7 cellular contexts compared by ENCODE assay signal in genomic region chr21:45885930-45886601, GRCh38.
A peak's percentile ranks its signal among the peaks of the same experiment; 100 is the strongest.
DNase-seq lines count a peak whose midpoint lies in the region; ATAC-seq, FAIRE-seq and TF ChIP-seq lines count a peak whose summit lies in the region.
"Not testable (repeated sequence)": the region's sequence is repeated elsewhere in the genome, so short reads cannot be mapped to it uniquely, and the experiment has no call there.

No MANE protein-coding gene starts in this region.

- CTCF ChIA-PET in GM12878 (lab: Yijun Ruan, JAX) = not testable (repeated sequence)

- not testable (repeated sequence) for BruUV-seq in GM12878 (replicated peaks; lab: Mats Ljungman, UMichigan)

- not testable (repeated sequence) for H2AFZ ChIP-seq in GM12878 (ENCODE audit: control insufficient read depth, low read depth, low read length)

- H3K9ac ChIP-seq in GM12878 (ENCODE audit: control insufficient read depth, insufficient read depth, low read length) = not testable (repeated sequence)

- H3K27me3 Mint-ChIP-seq in activated T-cell treated with anti-CD3 and anti-CD28 coated beads, Interleukin-2, amount 50 U/mL, for 4 hours (ENCODE audit: low read depth) = not testable (repeated sequence)

- H3K36me3 Mint-ChIP-seq in activated T-cell treated with anti-CD3 and anti-CD28 coated beads, Interleukin-2, amount 50 U/mL, for 4 hours (ENCODE audit: insufficient read depth) = not testable (repeated sequence)

- DNase-seq in GM12865 (ENCODE audit: low read depth) (peak; percentile 25), NOMO-1 treated with DMSO at 0.1 percent for 48 hours (lab: John Stamatoyannopoulos, UW; ENCODE audit: unreplicated experiment) (peak; percentile 63), UCSD-AML1 (lab: John Stamatoyannopoulos, UW; ENCODE audit: unreplicated experiment) (peak; percentile 46), GM12878 (ENCODE audit: low read depth, low spot score) (peak; percentile 23), right cardiac atrium (peak; percentile 51 to 84 (median 79)), spleen (peak; percentile 86)
- DNase-seq in activated T-cell treated with anti-CD3 and anti-CD28 coated beads, Interleukin-2, amount 50 U/mL, for 4 hours = not testable (repeated sequence)

- TF ChIP-seq RAD21 in GM12878 (IDR thresholded peaks at IDR 0.05; ENCODE audit: insufficient read depth, low read depth, low read length) = not testable (repeated sequence)

- peaks cover 86% of the 10 kb centered on the region for H3K4me1 Mint-ChIP-seq in activated T-cell treated with anti-CD3 and anti-CD28 coated beads, Interleukin-2, amount 50 U/mL, for 4 hours (ENCODE audit: low read depth)

- intact Hi-C loops in GM12878 (cut with micrococcal nuclease; ENCODE audit: unreplicated experiment); right cardiac atrium (cut with DNase I); spleen (cut with DNase I; ENCODE audit: low total_unique reads): not testable (repeated sequence)

- not testable (repeated sequence) for H3K4me1 ChIP-seq in GM12878 (ENCODE audit: control insufficient read depth, insufficient read depth, low read length); right cardiac atrium (ENCODE audit: control insufficient read depth, insufficient read depth, low read length)
- H3K4me1 ChIP-seq in spleen = peaks cover 16 to 82% (median 52%) of the 10 kb centered on the region in 6 donors

- TF ChIP-seq CTCF in GM12865 (IDR thresholded peaks at IDR 0.05; ENCODE audit: insufficient read depth, low read depth, low read length, missing control alignments); GM12878 (IDR thresholded peaks at IDR 0.05 in 2 of 3, conservative IDR thresholded peaks at IDR 0.05 in 1 of 3; ENCODE audit: control insufficient read depth in 2 of 3, extremely low read depth in 1 of 3, insufficient read depth in 1 of 3, low read depth in 3 of 3, low read length in 3 of 3); spleen (IDR thresholded peaks at IDR 0.05 in 8 of 11, conservative IDR thresholded peaks at IDR 0.05 in 3 of 11): not testable (repeated sequence)

- H3K79me2 ChIP-seq in GM12878 (ENCODE audit: control insufficient read depth, insufficient read depth, low read length) = not testable (repeated sequence)

- TF ChIP-seq POLR2A in GM12878 (IDR thresholded peaks at IDR 0.05; ENCODE audit: low read depth, low read length); spleen (IDR thresholded peaks at IDR 0.05): not testable (repeated sequence)

- not testable (repeated sequence) for H3K9me3 Mint-ChIP-seq in activated T-cell treated with anti-CD3 and anti-CD28 coated beads, Interleukin-2, amount 50 U/mL, for 4 hours

- not testable (repeated sequence) for TF ChIP-seq EP300 in GM12878 (IDR thresholded peaks at IDR 0.05; ENCODE audit: borderline replicate concordance in 1 of 2, control insufficient read depth in 1 of 2, low read depth in 2 of 2, low read length in 2 of 2)

- H3K9me3 ChIP-seq in GM12878 (replicated peaks; ENCODE audit: control insufficient read depth, insufficient read depth, low read length); right cardiac atrium (ENCODE audit: control insufficient read depth, low read length); spleen: not testable (repeated sequence)

- peak in 1 of 2 donors; percentile 23 for ATAC-seq in activated T-cell treated with anti-CD3 and anti-CD28 coated beads, Interleukin-2, amount 50 U/mL, for 4 hours
- ATAC-seq in GM12878 = peak; percentile 66
- not testable (repeated sequence) for ATAC-seq in right cardiac atrium

- in situ Hi-C loops in GM12878 (cut with MboI) = not testable (repeated sequence)

- SMC1A ChIA-PET in GM12878 (lab: Charles Lee; ENCODE audit: uncharacterized antibody, unreplicated experiment) = not testable (repeated sequence)

- not testable (repeated sequence) for H3K4me3 ChIP-seq in GM12865 (ENCODE audit: low read depth, low read length); GM12878; right cardiac atrium (ENCODE audit: low read length); spleen

- POLR2A ChIA-PET in GM12878 (lab: Charles Lee) = not testable (repeated sequence)

- not testable (repeated sequence) for FAIRE-seq in GM12878 (lab: Jason Lieb, UNC)

- peak overlapping the region; percentile 9 for H3K4me3 Mint-ChIP-seq in activated T-cell treated with anti-CD3 and anti-CD28 coated beads, Interleukin-2, amount 50 U/mL, for 4 hours

- RAD21 ChIA-PET in GM12878 (lab: Charles Lee; ENCODE audit: unreplicated experiment) = not testable (repeated sequence)

- 2% methylated on average over 15 of the region's 21 CpGs for WGBS in GM12878 (ENCODE audit: insufficient coverage, insufficient replicate concordance, low lambda C conversion rate, missing lambda C conversion rate)
- WGBS in right cardiac atrium = 53% methylated on average over 21 of the region's 21 CpGs
- WGBS in spleen, 5 donors = 13 to 30% (median 15%) methylated on average over 15 to 21 of the region's 21 CpGs

- not testable (repeated sequence) for H3K4me2 ChIP-seq in GM12878 (ENCODE audit: control insufficient read depth, insufficient read depth)

- not testable (repeated sequence) for H3K36me3 ChIP-seq in GM12878 (ENCODE audit: control insufficient read depth in 2 of 2, insufficient read depth in 2 of 2, low read length in 1 of 2); spleen

- not testable (repeated sequence) for H4K20me1 ChIP-seq in GM12878 (ENCODE audit: control insufficient read depth, insufficient read depth)

- H3K27me3 ChIP-seq in GM12878 (replicated peaks in 1 of 2; ENCODE audit: control insufficient read depth in 2 of 2, insufficient read depth in 2 of 2, low read length in 1 of 2); right cardiac atrium (ENCODE audit: control insufficient read depth, insufficient read depth); spleen (replicated peaks in 1 of 7): not testable (repeated sequence)

- not testable (repeated sequence) for H3K27ac ChIP-seq in GM12878 (ENCODE audit: control insufficient read depth, insufficient read depth); right cardiac atrium (ENCODE audit: low read length)
- H3K27ac ChIP-seq in spleen = peak overlapping the region; percentile 52 to 87 (median 73)

TF ChIP-seq in GM12878, 131 proteins besides CTCF, POLR2A, EP300 and RAD21:
- TF ChIP-seq REST (IDR thresholded peaks at IDR 0.05; ENCODE audit: low read depth, low read length) (peak; percentile 74; the same call in 1 of the 2 replicates), SPI1 (IDR thresholded peaks at IDR 0.05; ENCODE audit: borderline replicate concordance, insufficient read depth, low read depth, low read length) (peak; percentile 46; the same call in 1 of the 2 replicates)
